ENCODE assay signal across 1 cellular context in the genomic region with DNA sequence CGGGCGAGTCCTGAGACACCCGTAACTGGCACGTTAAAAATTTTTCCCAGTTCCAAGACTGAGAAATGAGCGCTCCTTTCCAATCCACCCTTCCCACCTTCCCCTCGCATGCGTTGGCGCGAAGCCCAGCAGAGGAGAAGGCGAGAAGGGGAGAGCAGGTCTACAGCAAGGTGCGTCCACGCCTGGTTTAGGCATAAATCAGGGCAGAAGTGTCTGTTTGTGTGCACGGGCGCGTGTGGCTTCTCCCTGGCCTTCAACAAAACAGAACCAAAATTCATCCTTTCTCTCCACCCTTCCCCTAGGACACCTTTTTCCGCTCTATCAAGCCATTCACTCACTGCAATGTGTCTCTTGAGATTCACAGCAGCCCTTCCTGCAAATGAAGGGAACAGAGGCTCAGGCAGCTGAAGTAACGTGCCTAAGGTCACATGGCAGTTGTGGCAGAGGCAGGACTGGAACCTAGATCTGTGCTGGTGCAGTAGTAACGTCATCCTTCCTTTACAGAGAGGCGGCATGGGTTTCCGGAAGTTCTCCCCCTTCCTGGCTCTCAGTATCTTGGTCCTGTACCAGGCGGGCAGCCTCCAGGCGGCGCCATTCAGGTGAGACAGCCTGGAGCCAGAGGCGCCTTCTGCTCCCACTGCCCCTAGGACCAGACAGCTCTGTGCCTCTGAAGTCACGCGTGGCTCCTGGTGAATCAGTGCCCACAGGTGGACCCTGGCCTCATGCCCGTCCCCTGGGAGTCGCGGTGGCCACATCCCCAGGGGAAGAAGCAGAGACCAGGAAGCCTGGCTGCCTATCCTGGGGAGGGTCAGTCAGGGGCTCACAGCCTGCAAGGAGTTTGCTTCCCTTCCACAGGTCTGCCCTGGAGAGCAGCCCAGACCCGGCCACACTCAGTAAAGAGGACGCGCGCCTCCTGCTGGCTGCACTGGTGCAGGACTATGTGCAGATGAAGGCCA.
TF ChIP-seq lines count a peak whose summit lies in the region.

No MANE protein-coding gene starts in this region.

TF ChIP-seq in HCT116, 20 proteins besides CTCF, POLR2A, EP300 and RAD21:
- TF ChIP-seq, protein P1, sequence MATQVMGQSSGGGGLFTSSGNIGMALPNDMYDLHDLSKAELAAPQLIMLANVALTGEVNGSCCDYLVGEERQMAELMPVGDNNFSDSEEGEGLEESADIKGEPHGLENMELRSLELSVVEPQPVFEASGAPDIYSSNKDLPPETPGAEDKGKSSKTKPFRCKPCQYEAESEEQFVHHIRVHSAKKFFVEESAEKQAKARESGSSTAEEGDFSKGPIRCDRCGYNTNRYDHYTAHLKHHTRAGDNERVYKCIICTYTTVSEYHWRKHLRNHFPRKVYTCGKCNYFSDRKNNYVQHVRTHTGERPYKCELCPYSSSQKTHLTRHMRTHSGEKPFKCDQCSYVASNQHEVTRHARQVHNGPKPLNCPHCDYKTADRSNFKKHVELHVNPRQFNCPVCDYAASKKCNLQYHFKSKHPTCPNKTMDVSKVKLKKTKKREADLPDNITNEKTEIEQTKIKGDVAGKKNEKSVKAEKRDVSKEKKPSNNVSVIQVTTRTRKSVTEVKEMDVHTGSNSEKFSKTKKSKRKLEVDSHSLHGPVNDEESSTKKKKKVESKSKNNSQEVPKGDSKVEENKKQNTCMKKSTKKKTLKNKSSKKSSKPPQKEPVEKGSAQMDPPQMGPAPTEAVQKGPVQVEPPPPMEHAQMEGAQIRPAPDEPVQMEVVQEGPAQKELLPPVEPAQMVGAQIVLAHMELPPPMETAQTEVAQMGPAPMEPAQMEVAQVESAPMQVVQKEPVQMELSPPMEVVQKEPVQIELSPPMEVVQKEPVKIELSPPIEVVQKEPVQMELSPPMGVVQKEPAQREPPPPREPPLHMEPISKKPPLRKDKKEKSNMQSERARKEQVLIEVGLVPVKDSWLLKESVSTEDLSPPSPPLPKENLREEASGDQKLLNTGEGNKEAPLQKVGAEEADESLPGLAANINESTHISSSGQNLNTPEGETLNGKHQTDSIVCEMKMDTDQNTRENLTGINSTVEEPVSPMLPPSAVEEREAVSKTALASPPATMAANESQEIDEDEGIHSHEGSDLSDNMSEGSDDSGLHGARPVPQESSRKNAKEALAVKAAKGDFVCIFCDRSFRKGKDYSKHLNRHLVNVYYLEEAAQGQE (IDR thresholded peaks at IDR 0.05; ENCODE audit: low read depth) = no peak
- peak; percentile 48; the same call in 1 of the 2 replicates for TF ChIP-seq ELF1 (IDR thresholded peaks at IDR 0.05; ENCODE audit: borderline replicate concordance, low read depth)
- no peak for TF ChIP-seq CEBPB (IDR thresholded peaks at IDR 0.05; ENCODE audit: low read depth)
- peak; percentile 77; the same call in 1 of the 2 replicates for TF ChIP-seq CBX3 (IDR thresholded peaks at IDR 0.05; ENCODE audit: low read depth)
- peak; percentile 96 for TF ChIP-seq TCF7L2 (IDR thresholded peaks at IDR 0.05; ENCODE audit: borderline replicate concordance, extremely low read depth, insufficient read depth, insufficient read length)
- TF ChIP-seq, protein P2, sequence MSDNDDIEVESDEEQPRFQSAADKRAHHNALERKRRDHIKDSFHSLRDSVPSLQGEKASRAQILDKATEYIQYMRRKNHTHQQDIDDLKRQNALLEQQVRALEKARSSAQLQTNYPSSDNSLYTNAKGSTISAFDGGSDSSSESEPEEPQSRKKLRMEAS (IDR thresholded peaks at IDR 0.05) = peak; percentile 78
- TF ChIP-seq, protein P3, sequence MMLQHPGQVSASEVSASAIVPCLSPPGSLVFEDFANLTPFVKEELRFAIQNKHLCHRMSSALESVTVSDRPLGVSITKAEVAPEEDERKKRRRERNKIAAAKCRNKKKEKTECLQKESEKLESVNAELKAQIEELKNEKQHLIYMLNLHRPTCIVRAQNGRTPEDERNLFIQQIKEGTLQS (IDR thresholded peaks at IDR 0.05) = no peak
- TF ChIP-seq JUND (IDR thresholded peaks at IDR 0.05) = 0 out of 2 replicates have a peak, but pooled peaks have one; percentile 3
